ENCODE assay signal across 24 cellular contexts in genomic region chrX:115598556-115598955, GRCh38. TPM values are rescaled to one million over a fixed set of nuclear protein-coding genes. Genes with fewer than 3 reads are reported as not detected.
DNase-seq lines count a peak whose midpoint lies in the region; ATAC-seq and TF ChIP-seq lines count a peak whose summit lies in the region.
"Had no signal": no experiment of that assay in that cellular context is flagged by ENCODE, and none has a peak within 500 bp of the region (broad histone marks: within the 10 kb centered on the region; RNA-seq: fewer than 3 reads in every experiment).

No MANE protein-coding gene starts in this region.

- H3K27me3 ChIP-seq in foreskin keratinocyte: no peaks in the 10 kb centered on the region

- H3K4me1 ChIP-seq in foreskin keratinocyte: peaks cover 9% of the 10 kb centered on the region

- H3K27ac ChIP-seq in caudate nucleus (ENCODE audit: low read depth, low read length) (peak overlapping the region; percentile 23), foreskin keratinocyte (peak overlapping the region; percentile 36)
- H3K27ac ChIP-seq: BLaER1, PC-9 had no signal

- no peak for TF ChIP-seq CTCF in foreskin keratinocyte (conservative IDR thresholded peaks at IDR 0.05)

- DNase-seq in COLO829 (ENCODE audit: low spot score) (peak; percentile 74), caudate nucleus (lab: John Stamatoyannopoulos, UW) (no peak), foreskin keratinocyte (no peak), pons (ENCODE audit: low spot score) (peak; percentile 41), NCI-H2029 (lab: John Stamatoyannopoulos, UW) (no peak), NCI-H1105 treated with DMSO at 0.1 percent for 48 hours (lab: John Stamatoyannopoulos, UW) (no peak)
- DNase-seq in stimulated activated CD4-positive, alpha-beta T cell treated with anti-CD3 and anti-CD28 coated beads, Interleukin-2, amount 100 ng/mL, for 48 hours: no peak
- DNase-seq in stimulated activated CD4-positive, alpha-beta T cell treated with anti-CD3 and anti-CD28 coated beads, Interleukin-12 subunit alpha, Interleukin-12 subunit beta, amount 100 ng/mL, for 4 hours: no peak
- DNase-seq: CD4-positive, CD25-positive, alpha-beta regulatory T cell; H9; Karpas-422; NCI-H1092; NCI-H1436; NCI-H187; NCI-H446; NCI-H524 treated with DMSO at 0.1 percent for 48 hours; NCI-H774; NK-92 treated with Interleukin-12 subunit alpha and Interleukin-12 subunit beta, amount 100 ng/mL, for 24 hours; PC-9; RPMI8226; SHP77 had no signal

- no peak for ATAC-seq in foreskin keratinocyte
- ATAC-seq: GM23338, HepG2 had no signal

RNA-seq across cellular contexts. Expression of gene PLS3, which starts 37.6 kb away (rescaled TPM):
- 292 and 305 TPM in 2 replicates for total RNA-seq in foreskin keratinocyte
- 116 and 129 TPM in 2 replicates for polyA plus RNA-seq in foreskin keratinocyte

Comparison
In these comparisons a context has a peak if more than half of its experiments do, and no peak if none do; other contexts are left out.
1. DNase-seq: peak in COLO829 (single experiment) and pons (single experiment); none in caudate nucleus (0 of 61), foreskin keratinocyte (0 of 2), stimulated activated CD4-positive, alpha-beta T cell treated with anti-CD3 and anti-CD28 coated beads, Interleukin-2, amount 100 ng/mL, for 48 hours (0 of 2), NCI-H2029 (single experiment), NCI-H1105 treated with DMSO at 0.1 percent for 48 hours (single experiment) and stimulated activated CD4-positive, alpha-beta T cell treated with anti-CD3 and anti-CD28 coated beads, Interleukin-12 subunit alpha, Interleukin-12 subunit beta, amount 100 ng/mL, for 4 hours (single experiment).